30 cellular contexts compared by ENCODE assay signal in the genomic region with DNA sequence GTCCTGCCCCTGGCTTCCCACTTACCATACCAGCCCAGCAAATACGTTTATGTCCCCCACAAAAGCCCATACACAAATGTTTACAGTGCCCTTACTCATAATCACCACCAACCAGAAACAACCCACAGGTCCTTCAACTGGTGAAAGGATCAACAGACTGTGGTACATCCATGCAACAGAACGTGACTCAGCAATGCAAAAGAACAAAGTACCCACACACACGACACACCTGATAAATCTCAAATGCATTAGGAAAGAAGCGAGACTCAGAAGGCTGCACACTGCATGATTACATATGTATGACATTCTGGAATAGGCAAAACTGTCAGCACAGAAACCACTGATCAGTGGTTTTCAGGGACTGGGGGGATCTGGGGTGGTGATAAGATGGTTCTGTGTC. TPM values are rescaled to one million over a fixed set of nuclear protein-coding genes. Genes with fewer than 3 reads are reported as not detected.
"Had no signal": no experiment of that assay in that cellular context is flagged by ENCODE, and none has a peak within 500 bp of the region (broad histone marks: within the 10 kb centered on the region; RNA-seq: fewer than 3 reads in every experiment).

No MANE protein-coding gene starts in this region.

- H3K4me1 ChIP-seq: colonic mucosa, parathyroid adenoma, prostate gland, spleen, testis, tibial nerve had no signal

- H3K4me2 ChIP-seq: hepatocyte had no signal

- H3K4me3 ChIP-seq: colonic mucosa, hepatocyte, prostate gland, spleen, testis, tibial nerve had no signal

- ATAC-seq: left colon; left ventricle myocardium superior; sciatic nerve; stimulated activated naive B cell treated with anti-CD40 and anti-IgM and Interleukin-4, amounts not matched to agents 10 μg/mL and 1 μg/mL and 100 μg/mL, for 72 hours; stimulated activated naive CD8-positive, alpha-beta T cell treated with anti-CD3 and anti-CD28 coated beads, Interleukin-15, amount 100 ng/mL, for 72 hours had no signal

- DNase-seq: colonic mucosa; dermis blood vessel endothelial cell; effector CD4-positive, alpha-beta T cell; endodermal cell; erythroblast; foreskin melanocyte; left colon; left ventricle myocardium superior; mesendoderm; naive B cell; occipital lobe; spleen; stimulated activated CD4-positive, alpha-beta T cell treated with anti-CD3 and anti-CD28 coated beads, Interleukin-15, amount 100 ng/mL, for 24 hours; stimulated activated CD4-positive, alpha-beta T cell treated with anti-CD3 and anti-CD28 coated beads, Interleukin-1b, Interleukin-23, amount 100 ng/mL, for 48 hours; stimulated activated CD4-positive, alpha-beta T cell treated with anti-CD3 and anti-CD28 coated beads, Interleukin-4, amount 100 ng/mL, for 24 hours; stimulated activated naive B cell treated with anti-CD40 and anti-IgM and Interleukin-4, amounts not matched to agents 10 μg/mL and 1 μg/mL and 100 μg/mL, for 72 hours; stimulated activated naive CD8-positive, alpha-beta T cell treated with anti-CD3 and anti-CD28 coated beads, Interleukin-15, amount 100 ng/mL, for 72 hours; testis had no signal

- H3K9me3 ChIP-seq: colonic mucosa, prostate gland, testis had no signal

- H3K27me3 ChIP-seq: colonic mucosa, testis had no signal

- FAIRE-seq: endothelial cell of umbilical vein had no signal

- H3K79me2 ChIP-seq: hepatocyte, parathyroid adenoma had no signal

- H2AFZ ChIP-seq: hepatocyte, parathyroid adenoma had no signal

- H3K36me3 ChIP-seq: colonic mucosa, prostate gland, spleen, tibial nerve had no signal

- H3K27ac ChIP-seq: colonic mucosa, hepatocyte, parathyroid adenoma, prostate gland, spleen, testis, tibial nerve had no signal

- H3K9ac ChIP-seq: parathyroid adenoma had no signal

RNA-seq across cellular contexts. Expression of a gene that starts 20.5 kb away (rescaled TPM):
- total RNA-seq: colonic mucosa, dermis blood vessel endothelial cell, endodermal cell, endothelial cell of umbilical vein, hepatocyte, kidney epithelial cell, left ventricle myocardium superior, lung microvascular endothelial cell, occipital lobe, prostate gland, renal cortical epithelial cell, sciatic nerve, skeletal muscle tissue, spleen, subcutaneous adipose tissue, testis, tibial nerve, ureter had no signal
- polyA plus RNA-seq: endothelial cell of umbilical vein, hepatocyte, spleen had no signal
